Comparison of ENCODE assay signal across 12 cellular contexts in the genomic region with DNA sequence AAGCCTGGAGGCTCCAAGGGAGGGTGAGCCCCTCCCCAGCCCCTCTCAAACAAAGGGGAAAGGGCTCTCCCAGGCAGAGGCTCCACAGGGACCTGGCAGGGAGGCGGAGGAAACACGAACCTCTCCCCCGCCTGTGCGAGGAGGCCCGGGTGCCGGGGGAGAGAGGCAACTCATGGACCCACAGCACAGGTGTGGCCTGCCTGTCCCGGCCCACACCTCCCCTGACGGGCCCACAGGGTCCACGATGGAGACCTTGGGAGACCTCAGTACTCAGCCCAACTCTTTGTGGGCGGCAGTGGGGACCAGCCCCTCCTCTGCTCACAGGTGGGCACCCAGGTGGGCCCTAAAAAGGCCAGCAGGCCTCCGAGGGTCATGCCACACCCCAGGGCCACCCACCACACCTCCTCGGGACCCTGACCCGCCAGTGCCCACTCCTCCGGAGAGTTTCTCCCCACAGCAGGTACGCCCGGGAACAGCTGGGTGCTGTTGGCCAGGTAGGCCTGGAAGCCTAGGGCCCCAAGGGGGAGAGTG. TPM values are rescaled to one million over a fixed set of nuclear protein-coding genes. Genes with fewer than 3 reads are reported as not detected.
A peak's percentile ranks its signal among the peaks of the same experiment; 100 is the strongest.
DNase-seq lines count a peak whose midpoint lies in the region; ATAC-seq, FAIRE-seq and TF ChIP-seq lines count a peak whose summit lies in the region.
"Had no signal": no experiment of that assay in that cellular context is flagged by ENCODE, and none has a peak within 500 bp of the region (broad histone marks: within the 10 kb centered on the region; RNA-seq: fewer than 3 reads in every experiment).

No MANE protein-coding gene starts in this region.

- H3K9me3 ChIP-seq in A549 (no peaks in the 10 kb centered on the region), SJCRH30 (replicated peaks) (no peaks in the 10 kb centered on the region), heart left ventricle (no peaks in the 10 kb centered on the region), pancreas (no peaks in the 10 kb centered on the region), T-helper 17 cell (ENCODE audit: control insufficient read depth, low read length, poor library complexity, severe bottlenecking) (no peaks in the 10 kb centered on the region)

- ATAC-seq in A549 (no peak), heart left ventricle (no peak), pancreas (no peak), T-helper 17 cell (no peak), GM21786 (IDR thresholded peaks at IDR 0.05; ENCODE audit: unreplicated experiment) (no peak)

- no peak for TF ChIP-seq RAD21 in A549 (conservative IDR thresholded peaks at IDR 0.05 in 1 of 2, IDR thresholded peaks at IDR 0.05 in 1 of 2)

- peaks cover 7% of the 10 kb centered on the region for H3K36me3 ChIP-seq in SJCRH30
- H3K36me3 ChIP-seq in heart left ventricle: peaks cover 0 to 31% (median 21%) of the 10 kb centered on the region in 9 donors
- H3K36me3 ChIP-seq in pancreas: peaks cover 0 to 11% (median 6%) of the 10 kb centered on the region in 3 donors

- peak overlapping the region; percentile 91 for H3K4me2 ChIP-seq in A549

- DNase-seq in A549 (ENCODE audit: low read depth in 1 of 2, low spot score in 1 of 2) (peak in 1 of 2 experiments; percentile 49), SJCRH30 (no peak), heart left ventricle (peak in 3 of 5 donors; percentile 25 to 63 (median 38)), pancreas (peak in 2 of 6 donors; percentile 21 to 75), posterior vena cava (ENCODE audit: low spot score) (no peak), mesenteric fat pad (ENCODE audit: low spot score) (no peak), T-helper 17 cell (no peak)
- DNase-seq: activated CD4-positive, alpha-beta memory T cell treated with anti-CD3 and anti-CD28 coated beads, Interleukin-2, amount 10 ng/mL, durations not matched to agents 7 days and 5 days; NCI-H524 treated with DMSO at 0.1 percent for 48 hours; stimulated activated naive CD4-positive, alpha-beta T cell; SW 1271 had no signal

- CTCF ChIA-PET in A549 (lab: Yijun Ruan, JAX): interaction anchor here (1.1 to 5.5 kb wide), 5 partner anchors 13 to 53 kb away, joined by 3 to 94 read pairs (median 16); a partner anchor contains a TSS

- H3K27ac ChIP-seq in A549 (peak overlapping the region; percentile 97 to 99), SJCRH30 (peak overlapping the region; percentile 59), heart left ventricle (peak overlapping the region; percentile 69 to 97 (median 93)), pancreas (peak overlapping the region; percentile 31 to 62 (median 60))

- H3K27me3 Mint-ChIP-seq in T-helper 17 cell: no peaks in the 10 kb centered on the region
- H3K27me3 Mint-ChIP-seq: activated CD4-positive, alpha-beta memory T cell treated with anti-CD3 and anti-CD28 coated beads, Interleukin-2, amount 10 ng/mL, durations not matched to agents 7 days and 5 days had no signal

- H3K36me3 Mint-ChIP-seq in T-helper 17 cell (ENCODE audit: low read depth): no peaks in the 10 kb centered on the region

- 0% methylated on average over 1 of the region's 16 CpGs for WGBS in A549 (ENCODE audit: missing lambda C conversion rate)
- WGBS in heart left ventricle, 4 donors: 60 to 85% (median 66%) methylated on average over 8 to 16 of the region's 16 CpGs
- WGBS in pancreas, 2 donors: 68 to 69% methylated on average over 13 to 16 of the region's 16 CpGs

- H3K4me3 ChIP-seq in A549: peak overlapping the region; percentile 41
- no peak overlapping the region for H3K4me3 ChIP-seq in SJCRH30
- H3K4me3 ChIP-seq in heart left ventricle: peak overlapping the region in 5 of 12 donors; percentile 13 to 48 (median 41)
- no peak overlapping the region for H3K4me3 ChIP-seq in pancreas

- peaks cover 98% of the 10 kb centered on the region for H3K4me1 ChIP-seq in A549
- H3K4me1 ChIP-seq in SJCRH30: peaks cover 53% of the 10 kb centered on the region
- peaks cover 32 to 79% (median 68%) of the 10 kb centered on the region in 12 donors for H3K4me1 ChIP-seq in heart left ventricle
- H3K4me1 ChIP-seq in pancreas: peaks cover 0 to 13% (median 3%) of the 10 kb centered on the region in 3 donors

- FAIRE-seq in A549 (lab: Jason Lieb, UNC) (no peak), pancreas (lab: Jason Lieb, UNC) (no peak)

- TF ChIP-seq EP300 in A549 (IDR thresholded peaks at IDR 0.05): no peak

- no peak overlapping the region for H3K4me3 Mint-ChIP-seq in T-helper 17 cell
- H3K4me3 Mint-ChIP-seq: activated CD4-positive, alpha-beta memory T cell treated with anti-CD3 and anti-CD28 coated beads, Interleukin-2, amount 10 ng/mL, durations not matched to agents 7 days and 5 days had no signal

- H3K27me3 ChIP-seq in SJCRH30: no peaks in the 10 kb centered on the region
- H3K27me3 ChIP-seq in heart left ventricle: peaks cover 0 to 4% (median 0%) of the 10 kb centered on the region in 9 donors
- no peaks in the 10 kb centered on the region for H3K27me3 ChIP-seq in pancreas

- no peak for TF ChIP-seq POLR2A in A549 (IDR thresholded peaks at IDR 0.05; ENCODE audit: low read length)
- TF ChIP-seq POLR2A in heart left ventricle (IDR thresholded peaks at IDR 0.05): no peak

- no peak for TF ChIP-seq CTCF in A549 (IDR thresholded peaks at IDR 0.05)
- no peak for TF ChIP-seq CTCF in heart left ventricle (IDR thresholded peaks at IDR 0.05)
- no peak for TF ChIP-seq CTCF in pancreas (IDR thresholded peaks at IDR 0.05)

- no peaks in the 10 kb centered on the region for H3K4me1 Mint-ChIP-seq in T-helper 17 cell
- H3K4me1 Mint-ChIP-seq: activated CD4-positive, alpha-beta memory T cell treated with anti-CD3 and anti-CD28 coated beads, Interleukin-2, amount 10 ng/mL, durations not matched to agents 7 days and 5 days had no signal

- intact Hi-C loops in heart left ventricle (cut with DNase I) (loop anchor here in 5 of 10 donors (5.0 to 10.0 kb wide), 4 partner anchors 43 to 53 kb away; a partner anchor contains a TSS), pancreas (cut with DNase I) (no loop called here), posterior vena cava (cut with DNase I) (no loop called here)

- no peak overlapping the region for H3K27ac Mint-ChIP-seq in T-helper 17 cell
- H3K27ac Mint-ChIP-seq: activated CD4-positive, alpha-beta memory T cell treated with anti-CD3 and anti-CD28 coated beads, Interleukin-2, amount 10 ng/mL, durations not matched to agents 7 days and 5 days had no signal

- POLR2A ChIA-PET in A549 (lab: Yijun Ruan, JAX): no interaction called here

TF ChIP-seq in A549, 52 proteins besides CTCF, POLR2A, EP300 and RAD21 (continues in another document):
- TF ChIP-seq KDM1A (IDR thresholded peaks at IDR 0.05; ENCODE audit: low read depth): no peak

RNA-seq across cellular contexts. Expression of a gene that starts 12.2 kb away (rescaled TPM):
- polyA plus RNA-seq in A549 (2011; rRNA removed): 20.4 and 31.6 TPM in 2 replicates
- polyA plus RNA-seq in A549 (2012; cell fraction: cytosol; rRNA removed): 91.5 and 122 TPM in 2 replicates
- 829 and 950 TPM in 2 replicates for polyA plus RNA-seq in A549 (2012; cell fraction: nucleus; rRNA removed)
- 196 to 212 TPM (median 202 TPM) in 3 replicates for polyA plus RNA-seq in A549 (2017; fragmentation: RNase III; extraction: RNeasy Plus Mini Kit Qiagen cat#74134 plus additional on column Dnase treatment)
- 26.9 and 28.7 TPM in 2 replicates for polyA minus RNA-seq in A549 (2011; rRNA and poly(A)+ RNA removed)
- total RNA-seq in SJCRH30 (2014; rRNA removed; shearing (Covaris generic)): 37.3 and 43.8 TPM in 2 replicates
- total RNA-seq in heart left ventricle: 100 to 1,000 TPM in 1 of 9 donors, 10 to 100 TPM in 8; 57.4 to 107 (median 73.6) TPM
- polyA plus RNA-seq in heart left ventricle: 100 to 1,000 TPM in 1 of 2 donors, 10 to 100 TPM in 1; 72.0 to 128 TPM
- total RNA-seq in pancreas: 10 to 100 TPM; 43.6 to 89.5 (median 59.4) TPM
- 100 to 1,000 TPM; 259 to 344 TPM for polyA plus RNA-seq in pancreas
- 100 to 1,000 TPM; 131 to 183 TPM for total RNA-seq in posterior vena cava
- total RNA-seq in mesenteric fat pad: 126 TPM
- under 1 TPM; 0.50 to 0.72 TPM for total RNA-seq in T-helper 17 cell

RNA-seq across cellular contexts. Expression of a gene that starts 32.0 kb away (rescaled TPM):
- 3,697 and 4,026 TPM in 2 replicates for polyA plus RNA-seq in A549 (2011; rRNA removed)
- 8,308 and 13,239 TPM in 2 replicates for polyA plus RNA-seq in A549 (2012; cell fraction: cytosol; rRNA removed)
- polyA plus RNA-seq in A549 (2012; cell fraction: nucleus; rRNA removed): 5,168 and 6,855 TPM in 2 replicates
- 2,862 to 2,938 TPM (median 2,871 TPM) in 3 replicates for polyA plus RNA-seq in A549 (2017; fragmentation: RNase III; extraction: RNeasy Plus Mini Kit Qiagen cat#74134 plus additional on column Dnase treatment)
- polyA minus RNA-seq in A549 (2011; rRNA and poly(A)+ RNA removed): 804 and 936 TPM in 2 replicates
- 3,142 and 3,675 TPM in 2 replicates for total RNA-seq in SJCRH30 (2014; rRNA removed; shearing (Covaris generic))
- 100 to 1,000 TPM; 434 to 831 (median 670) TPM for total RNA-seq in heart left ventricle
- polyA plus RNA-seq in heart left ventricle: 1,000 to 10,000 TPM; 1,943 to 3,051 TPM
- 1,000 to 10,000 TPM in 2 of 6 donors, 100 to 1,000 TPM in 4; 662 to 1,102 (median 850) TPM for total RNA-seq in pancreas
- polyA plus RNA-seq in pancreas: 1,000 to 10,000 TPM; 2,124 to 2,141 TPM
- 1,000 to 10,000 TPM; 1,227 to 1,253 TPM for total RNA-seq in posterior vena cava
- total RNA-seq in mesenteric fat pad: 856 TPM
- total RNA-seq in T-helper 17 cell: 1,000 to 10,000 TPM; 2,821 to 2,836 TPM

RNA-seq across cellular contexts. Expression of a gene that starts 52.1 kb away (rescaled TPM):
- 68.9 and 87.9 TPM in 2 replicates for polyA plus RNA-seq in A549 (2011; rRNA removed)
- polyA plus RNA-seq in A549 (2012; cell fraction: cytosol; rRNA removed): 217 and 255 TPM in 2 replicates
- polyA plus RNA-seq in A549 (2012; cell fraction: nucleus; rRNA removed): 249 and 328 TPM in 2 replicates
- 121 to 131 TPM (median 130 TPM) in 3 replicates for polyA plus RNA-seq in A549 (2017; fragmentation: RNase III; extraction: RNeasy Plus Mini Kit Qiagen cat#74134 plus additional on column Dnase treatment)
- polyA minus RNA-seq in A549 (2011; rRNA and poly(A)+ RNA removed): 56.0 and 59.2 TPM in 2 replicates
- total RNA-seq in SJCRH30 (2014; rRNA removed; shearing (Covaris generic)): 160 and 174 TPM in 2 replicates
- total RNA-seq in heart left ventricle: 100 to 1,000 TPM in 3 of 9 donors, 10 to 100 TPM in 6; 66.8 to 218 (median 79.8) TPM
- polyA plus RNA-seq in heart left ventricle: 100 to 1,000 TPM in 1 of 2 donors, 10 to 100 TPM in 1; 87.2 to 187 TPM
- total RNA-seq in pancreas: 10 to 100 TPM; 33.3 to 76.0 (median 36.5) TPM
- polyA plus RNA-seq in pancreas: 10 to 100 TPM; 61.9 to 74.8 TPM
- total RNA-seq in posterior vena cava: 10 to 100 TPM; 60.9 to 70.3 TPM
- total RNA-seq in mesenteric fat pad: 87.1 TPM
- 10 to 100 TPM; 47.3 to 54.2 TPM for total RNA-seq in T-helper 17 cell

RNA-seq across cellular contexts. Expression of a gene that starts 52.2 kb away (rescaled TPM):
- 3.9 and 5.0 TPM in 2 replicates for polyA plus RNA-seq in A549 (2011; rRNA removed)
- 5.9 and 7.3 TPM in 2 replicates for polyA plus RNA-seq in A549 (2012; cell fraction: cytosol; rRNA removed)
- 9.4 and 10.5 TPM in 2 replicates for polyA plus RNA-seq in A549 (2012; cell fraction: nucleus; rRNA removed)
- 5.6 to 7.7 TPM (median 6.6 TPM) in 3 replicates for polyA plus RNA-seq in A549 (2017; fragmentation: RNase III; extraction: RNeasy Plus Mini Kit Qiagen cat#74134 plus additional on column Dnase treatment)
- polyA minus RNA-seq in A549 (2011; rRNA and poly(A)+ RNA removed): 6.1 and 7.1 TPM in 2 replicates
- 12.9 and 13.0 TPM in 2 replicates for total RNA-seq in SJCRH30 (2014; rRNA removed; shearing (Covaris generic))
- 10 to 100 TPM in 2 of 9 donors, 1 to 10 TPM in 7; 6.1 to 12.0 (median 8.8) TPM for total RNA-seq in heart left ventricle
- polyA plus RNA-seq in heart left ventricle: 10 to 100 TPM in 1 of 2 donors, 1 to 10 TPM in 1; 2.9 to 10.7 TPM
- 1 to 10 TPM; 1.4 to 2.3 (median 1.9) TPM for total RNA-seq in pancreas
- 1 to 10 TPM; 1.5 to 2.9 TPM for polyA plus RNA-seq in pancreas
- total RNA-seq in posterior vena cava: 1 to 10 TPM; 3.4 to 3.8 TPM
- 2.3 TPM for total RNA-seq in mesenteric fat pad
- 1 to 10 TPM; 4.5 to 5.6 TPM for total RNA-seq in T-helper 17 cell

Comparison
In these comparisons a context has a peak if more than half of its experiments do, and no peak if none do; other contexts are left out.
1. DNase-seq: peak in heart left ventricle (3 of 5); none in SJCRH30 (0 of 2), posterior vena cava (single experiment), mesenteric fat pad (single experiment) and T-helper 17 cell (0 of 3).
2. RNA of a gene that starts 12.2 kb away (total RNA-seq): 131 to 183 TPM in posterior vena cava, 126 TPM in mesenteric fat pad (single experiment), 57.4 to 107 TPM in heart left ventricle, 43.6 to 89.5 TPM in pancreas and 37.3 to 43.8 TPM in SJCRH30; 0.50 to 0.72 TPM in T-helper 17 cell; every median in the first group is over 10 times any median in the second.
3. Peak in every context shown above with its lines, with median percentiles within 50 percentile points of each other: H3K27ac ChIP-seq.